Comparison of ENCODE assay signal across 12 cellular contexts in genomic region chr10:4812952-4813351, GRCh38. TPM values are rescaled to one million over a fixed set of nuclear protein-coding genes. Genes with fewer than 3 reads are reported as not detected.
DNase-seq lines count a peak whose midpoint lies in the region; ATAC-seq, FAIRE-seq and TF ChIP-seq lines count a peak whose summit lies in the region.
"Had no signal": no experiment of that assay in that cellular context is flagged by ENCODE, and none has a peak within 500 bp of the region (broad histone marks: within the 10 kb centered on the region; RNA-seq: fewer than 3 reads in every experiment).

No MANE protein-coding gene starts in this region.

- peak; percentile 85 for FAIRE-seq in keratinocyte (lab: Jason Lieb, UNC)

- DNase-seq in AG09309 (ENCODE audit: low read depth) (no peak), HT-29 (ENCODE audit: low spot score) (peak; percentile 21), astrocyte of the cerebellum (ENCODE audit: low read depth) (peak; percentile 70), keratinocyte (ENCODE audit: low read depth, low spot score) (peak; percentile 62), occipital lobe (lab: John Stamatoyannopoulos, UW) (no peak), NCI-H1694 (lab: John Stamatoyannopoulos, UW) (no peak), MM.1S (no peak)
- DNase-seq: endodermal cell; KBM-7; right lobe of liver; stimulated activated CD8-positive, alpha-beta memory T cell treated with anti-CD3 and anti-CD28 coated beads, Interleukin-4, amount 100 ng/mL, for 48 hours had no signal

- H3K9me1 ChIP-seq in keratinocyte (ENCODE audit: control insufficient read depth, extremely low read depth, insufficient read depth, low read length), result no peaks in the 10 kb centered on the region

- H3K27ac ChIP-seq in keratinocyte (ENCODE audit: control insufficient read depth, insufficient read depth, low read length) (peak overlapping the region; percentile 33), MM.1S (ENCODE audit: low read length) (no peak overlapping the region)
- H3K27ac ChIP-seq: right lobe of liver had no signal

- H3K4me3 ChIP-seq in AG09309 (ENCODE audit: control insufficient read depth, low read depth, low read length) (no peak overlapping the region), astrocyte of the cerebellum (ENCODE audit: low read depth, low read length) (no peak overlapping the region), keratinocyte (ENCODE audit: control insufficient read depth in 2 of 3, extremely low read depth in 1 of 3, insufficient read depth in 2 of 3, low read depth in 1 of 3, low read length in 3 of 3) (no peak overlapping the region), MM.1S (ENCODE audit: low read length) (no peak overlapping the region)
- H3K4me3 ChIP-seq: right lobe of liver had no signal

- H4K20me1 ChIP-seq in keratinocyte (ENCODE audit: control insufficient read depth, extremely low read depth, insufficient read depth, low read length) (no peaks in the 10 kb centered on the region), MM.1S (ENCODE audit: insufficient read depth, low read length) (no peaks in the 10 kb centered on the region)

- H3K9me2 ChIP-seq in MM.1S (replicated peaks; ENCODE audit: insufficient read depth, low read length), result no peaks in the 10 kb centered on the region

- no peak for ATAC-seq in GM18519 (IDR thresholded peaks at IDR 0.05; ENCODE audit: low FRiP score, unreplicated experiment)

- H3K4me2 ChIP-seq in keratinocyte (ENCODE audit: control insufficient read depth, extremely low read depth, insufficient read depth, low read depth, low read length) (no peak overlapping the region), MM.1S (ENCODE audit: low read depth, low read length) (no peak overlapping the region)

- H3K36me3 ChIP-seq in keratinocyte (ENCODE audit: control insufficient read depth in 2 of 2, extremely low read depth in 1 of 2, insufficient read depth in 2 of 2, low read length in 2 of 2) (no peaks in the 10 kb centered on the region), MM.1S (replicated peaks; ENCODE audit: insufficient read depth, low read length) (no peaks in the 10 kb centered on the region)
- H3K36me3 ChIP-seq: right lobe of liver had no signal

- H3K27me3 ChIP-seq in keratinocyte (ENCODE audit: control insufficient read depth, extremely low read depth, insufficient read depth, low read length) (no peaks in the 10 kb centered on the region), MM.1S (replicated peaks; ENCODE audit: insufficient read depth, low read length) (no peaks in the 10 kb centered on the region)
- H3K27me3 ChIP-seq: right lobe of liver had no signal

- H3F3A ChIP-seq in MM.1S (ENCODE audit: insufficient read depth, low read length), result peaks cover 7% of the 10 kb centered on the region; the same call in 1 of the 2 replicates

- H2AFZ ChIP-seq in keratinocyte (ENCODE audit: control insufficient read depth, low read length) (no peak overlapping the region), MM.1S (ENCODE audit: low read length) (no peak overlapping the region)

- H3K9me3 ChIP-seq in keratinocyte (ENCODE audit: control insufficient read depth, low read depth, low read length) (no peaks in the 10 kb centered on the region), MM.1S (replicated peaks; ENCODE audit: insufficient read depth, low read length) (no peaks in the 10 kb centered on the region)
- H3K9me3 ChIP-seq: right lobe of liver had no signal

- H3K4me1 ChIP-seq in keratinocyte (ENCODE audit: control insufficient read depth, extremely low read depth, insufficient read depth, low read length) (peaks cover 14% of the 10 kb centered on the region), MM.1S (ENCODE audit: low read length) (peaks cover 18% of the 10 kb centered on the region)
- H3K4me1 ChIP-seq: right lobe of liver had no signal

- H3K79me2 ChIP-seq in keratinocyte (ENCODE audit: control insufficient read depth, insufficient read depth, low read length), result no peaks in the 10 kb centered on the region
- H3K79me2 ChIP-seq in MM.1S (ENCODE audit: low read length), result no peaks in the 10 kb centered on the region

- peak; percentile 4 for TF ChIP-seq CTCF in AG09309 (IDR thresholded peaks at IDR 0.05; ENCODE audit: control insufficient read depth, insufficient read depth, low read depth, low read length, missing control alignments)
- no peak for TF ChIP-seq CTCF in astrocyte of the cerebellum (IDR thresholded peaks at IDR 0.05; ENCODE audit: low read depth, low read length, missing control alignments)
- no peak for TF ChIP-seq CTCF in keratinocyte (optimal IDR thresholded peaks at IDR 0.05 in 1 of 3, IDR thresholded peaks at IDR 0.05 in 1 of 3, conservative IDR thresholded peaks at IDR 0.05 in 1 of 3; ENCODE audit: extremely low read depth in 1 of 3, insufficient read depth in 2 of 3, low read length in 3 of 3)
- TF ChIP-seq CTCF in MM.1S (IDR thresholded peaks at IDR 0.05; ENCODE audit: low read length), result no peak

- H3K9ac ChIP-seq in keratinocyte (ENCODE audit: control insufficient read depth, extremely low read depth, insufficient read depth, low read length) (no peak overlapping the region), MM.1S (ENCODE audit: low read length) (no peak overlapping the region)

- in situ Hi-C loops in astrocyte of the cerebellum (cut with HindIII; ENCODE audit: low sequenced_read_pairs), result no loop called here

- dilution Hi-C loops in keratinocyte (cut with MboI; ENCODE audit: extremely low pct_ligation_motif_present, low sequenced_read_pairs), result no loop called here

RNA-seq across cellular contexts. Expression of gene AKR1E2, which starts 13.1 kb away (rescaled TPM):
- total RNA-seq in HT-29 (2014; rRNA removed; shearing (Covaris generic)), result 3.3 and 5.3 TPM in 2 replicates
- polyA plus RNA-seq in keratinocyte, result 1.0 to 1.9 TPM (median 1.9 TPM) in 3 replicates
- polyA plus RNA-seq in keratinocyte (2011; ENCODE audit: low read depth), result not detected
- polyA plus RNA-seq in keratinocyte (2011; cell fraction: cytosol; rRNA removed), result 0.79 and 1.1 TPM in 2 replicates
- 1.6 and 3.9 TPM in 2 replicates for polyA plus RNA-seq in keratinocyte (2011; cell fraction: nucleus; rRNA removed)
- 0.42 and 1.0 TPM in 2 replicates for polyA plus RNA-seq in keratinocyte (2012; ENCODE audit: low replicate concordance)
- polyA minus RNA-seq in keratinocyte, result 2.2 to 3.6 TPM (median 3.5 TPM) in 3 replicates
- polyA minus RNA-seq in keratinocyte (2011; cell fraction: cytosol; rRNA and poly(A)+ RNA removed), result not detected
- polyA minus RNA-seq in keratinocyte (2011; cell fraction: nucleus; rRNA and poly(A)+ RNA removed), result 1.5 and 2.3 TPM in 2 replicates
- 49.0 TPM for total RNA-seq in occipital lobe

Comparison
In these comparisons a context has a peak if more than half of its experiments do, and no peak if none do; other contexts are left out.
1. DNase-seq: peak in HT-29 (single experiment), astrocyte of the cerebellum (single experiment) and keratinocyte (single experiment); none in AG09309 (single experiment), occipital lobe (single experiment), NCI-H1694 (single experiment) and MM.1S (single experiment).